Comparison of ENCODE assay signal across 9 cellular contexts in genomic region chr3:112813723-112814171, GRCh38. TPM values are rescaled to one million over a fixed set of nuclear protein-coding genes. Genes with fewer than 3 reads are reported as not detected.
DNase-seq lines count a peak whose midpoint lies in the region; ATAC-seq and TF ChIP-seq lines count a peak whose summit lies in the region.
"Had no signal": no experiment of that assay in that cellular context is flagged by ENCODE, and none has a peak within 500 bp of the region (broad histone marks: within the 10 kb centered on the region; RNA-seq: fewer than 3 reads in every experiment).

No MANE protein-coding gene starts in this region.

- H4K20me1 ChIP-seq in hepatocyte (ENCODE audit: insufficient read depth, poor library complexity, severe bottlenecking) = no peaks in the 10 kb centered on the region

- DNase-seq in HCEC 1CT (peak; percentile 10), NOMO-1 treated with DMSO at 0.1 percent for 48 hours (lab: John Stamatoyannopoulos, UW; ENCODE audit: unreplicated experiment) (peak; percentile 99), hepatocyte (ENCODE audit: low spot score) (no peak), ACHN (no peak)
- DNase-seq in activated naive CD4-positive, alpha-beta T cell treated with Interleukin-2 at 50 U/mL for 16 hours = no peak
- no peak for DNase-seq in stimulated activated naive CD4-positive, alpha-beta T cell treated with Interleukin-2 at 50 U/mL for 16 hours (lab: John Stamatoyannopoulos, UW)

- ATAC-seq in HG03439 (IDR thresholded peaks at IDR 0.05; ENCODE audit: unreplicated experiment) = no peak
- ATAC-seq: body of pancreas had no signal

- no peaks in the 10 kb centered on the region for H3K36me3 ChIP-seq in hepatocyte (replicated peaks; ENCODE audit: insufficient read depth, low read depth)

- WGBS in hepatocyte (ENCODE audit: low lambda C conversion rate, missing lambda C conversion rate) = 47% methylated on average over 2 of the region's 2 CpGs

- no peak overlapping the region for H3K4me3 ChIP-seq in GM12875 (ENCODE audit: low read depth, low read length)
- no peak overlapping the region for H3K4me3 ChIP-seq in hepatocyte
- H3K4me3 ChIP-seq: body of pancreas had no signal

- in situ Hi-C loops in ACHN (cut with HindIII; ENCODE audit: low pct_ligation_motif_present, low pct_unique_long_range_greater_than_20kb, low sequenced_read_pairs) = no loop called here

- H3K79me2 ChIP-seq in hepatocyte = no peaks in the 10 kb centered on the region

- H3K27me3 ChIP-seq in hepatocyte = no peaks in the 10 kb centered on the region
- H3K27me3 ChIP-seq: body of pancreas had no signal

- H3K27ac ChIP-seq in hepatocyte = peak overlapping the region; percentile 1

- H3K4me2 ChIP-seq in hepatocyte = no peak overlapping the region

- TF ChIP-seq CTCF in GM12875 (IDR thresholded peaks at IDR 0.05; ENCODE audit: borderline replicate concordance, insufficient read depth, low read depth, low read length) = peak; percentile 19; the same call in 1 of the 2 replicates
- TF ChIP-seq CTCF in hepatocyte (IDR thresholded peaks at IDR 0.05; ENCODE audit: poor library complexity) = no peak

- H3K9me2 ChIP-seq in hepatocyte (replicated peaks; ENCODE audit: insufficient read depth) = no peaks in the 10 kb centered on the region

- H2AFZ ChIP-seq in hepatocyte = no peak overlapping the region

- peaks cover 16% of the 10 kb centered on the region for H3K4me1 ChIP-seq in hepatocyte (ENCODE audit: insufficient read depth)
- H3K4me1 ChIP-seq: body of pancreas had no signal

- no peaks in the 10 kb centered on the region for H3K9me3 ChIP-seq in hepatocyte (ENCODE audit: low read depth)
- H3K9me3 ChIP-seq: body of pancreas had no signal

RNA-seq across cellular contexts. Expression of gene CD200R1L, which starts 32.9 kb away (rescaled TPM):
- not detected in 2 replicates for total RNA-seq in hepatocyte
- not detected in 2 replicates for polyA plus RNA-seq in hepatocyte
- total RNA-seq: body of pancreas had no signal

Comparison
In these comparisons a context has a peak if more than half of its experiments do, and no peak if none do; other contexts are left out.
1. DNase-seq: peak in HCEC 1CT (single experiment) and NOMO-1 treated with DMSO at 0.1 percent for 48 hours (single experiment); none in hepatocyte (single experiment), activated naive CD4-positive, alpha-beta T cell treated with Interleukin-2 at 50 U/mL for 16 hours (single experiment), ACHN (single experiment) and stimulated activated naive CD4-positive, alpha-beta T cell treated with Interleukin-2 at 50 U/mL for 16 hours (single experiment).